9 cellular contexts compared by ENCODE assay signal in the genomic region with DNA sequence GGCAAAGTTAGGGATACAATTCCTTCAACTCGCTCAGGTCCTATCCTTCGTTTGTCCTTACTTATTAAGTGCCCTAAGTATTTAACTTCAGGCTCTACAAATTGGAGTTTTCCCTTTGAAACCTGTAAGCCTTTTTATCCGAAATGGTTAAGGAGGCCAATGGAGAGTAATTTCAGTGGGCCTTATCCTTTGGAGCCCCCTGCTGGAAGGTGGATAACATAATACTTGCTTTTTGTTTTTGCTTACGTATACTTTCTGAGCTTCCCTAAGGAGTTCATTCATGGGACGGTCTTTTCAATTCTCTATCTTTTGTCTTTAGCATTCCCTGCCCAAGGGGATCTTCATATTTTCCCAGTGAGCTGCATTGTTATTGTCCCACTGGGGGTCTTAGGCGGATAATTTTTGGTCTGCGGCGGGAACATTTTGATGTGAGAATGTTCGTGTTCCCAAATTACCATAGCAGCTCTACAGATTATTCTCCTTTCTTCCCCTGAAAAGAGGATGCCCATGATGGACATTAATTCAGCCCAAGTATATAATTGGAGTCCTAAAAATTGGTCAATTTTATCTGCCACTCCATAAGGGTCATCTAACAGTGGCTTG. TPM values are rescaled to one million over a fixed set of nuclear protein-coding genes. Genes with fewer than 3 reads are reported as not detected.
A peak's percentile ranks its signal among the peaks of the same experiment; 100 is the strongest.
DNase-seq lines count a peak whose midpoint lies in the region; ATAC-seq and TF ChIP-seq lines count a peak whose summit lies in the region.
"Had no signal": no experiment of that assay in that cellular context is flagged by ENCODE, and none has a peak within 500 bp of the region (broad histone marks: within the 10 kb centered on the region; RNA-seq: fewer than 3 reads in every experiment).

No MANE protein-coding gene starts in this region.

- no peaks in the 10 kb centered on the region for H3K4me1 ChIP-seq in CD8-positive, alpha-beta memory T cell (ENCODE audit: insufficient read depth, low read length)
- H3K4me1 ChIP-seq in H9 (ENCODE audit: insufficient read depth, low read length), result no peaks in the 10 kb centered on the region
- no peaks in the 10 kb centered on the region for H3K4me1 ChIP-seq in PC-9 (replicated peaks; ENCODE audit: insufficient read depth)
- no peaks in the 10 kb centered on the region for H3K4me1 ChIP-seq in thyroid gland
- H3K4me1 ChIP-seq: SJSA1 had no signal

- TF ChIP-seq POLR2A in thyroid gland (IDR thresholded peaks at IDR 0.05), result no peak

- no peaks in the 10 kb centered on the region for H3K9me2 ChIP-seq in PC-9 (ENCODE audit: insufficient read depth)

- no peak overlapping the region for H4K5ac ChIP-seq in H9 (ENCODE audit: insufficient read length, low read depth, low read length)

- H3K18ac ChIP-seq in H9 (ENCODE audit: insufficient read length, low read depth, low read length), result no peak overlapping the region

- H3K9me3 ChIP-seq in CD8-positive, alpha-beta memory T cell (ENCODE audit: low read length), result peaks cover 16% of the 10 kb centered on the region
- peaks cover 6% of the 10 kb centered on the region for H3K9me3 ChIP-seq in H9 (ENCODE audit: control insufficient read depth, low read depth, low read length)
- H3K9me3 ChIP-seq in PC-9 (ENCODE audit: insufficient read depth, low read depth), result no peaks in the 10 kb centered on the region; the same call in 1 of the 2 replicates
- no peaks in the 10 kb centered on the region for H3K9me3 ChIP-seq in thyroid gland

- no peak overlapping the region for H4K91ac ChIP-seq in H9 (ENCODE audit: insufficient read length, low read depth, low read length)

- peaks cover 0 to 29% (median 2%) of the 10 kb centered on the region in 3 donors for H3K36me3 Mint-ChIP-seq in CD8-positive, alpha-beta memory T cell
- peaks cover 17 to 42% (median 18%) of the 10 kb centered on the region in 3 experiments for H3K36me3 Mint-ChIP-seq in H9 (ENCODE audit: insufficient read depth in 1 of 3, low read depth in 3 of 3)

- TF ChIP-seq CTCF in H9 (conservative IDR thresholded peaks at IDR 0.05) (peak; percentile 89), PC-9 (conservative IDR thresholded peaks at IDR 0.05) (peak; percentile 70), thyroid gland (IDR thresholded peaks at IDR 0.05) (peak; percentile 40 to 80 (median 73))

- BruUV-seq in PC-9 (replicated peaks; lab: Mats Ljungman, UMichigan), result no TSS peak

- no peak overlapping the region for H2BK20ac ChIP-seq in H9 (ENCODE audit: low read depth, low read length, poor library complexity, severe bottlenecking)

- no peak overlapping the region for H3K14ac ChIP-seq in H9 (ENCODE audit: insufficient read depth, low read length)

- no peak overlapping the region for H3K23ac ChIP-seq in H9 (ENCODE audit: insufficient read length, low read depth, low read length)

- no peak overlapping the region for H3K4ac ChIP-seq in H9 (ENCODE audit: low read depth, low read length)

- ATAC-seq in HG02870 (IDR thresholded peaks at IDR 0.05; ENCODE audit: unreplicated experiment), result no peak
- ATAC-seq in HG03095 (IDR thresholded peaks at IDR 0.05; ENCODE audit: unreplicated experiment), result no peak

- H2BK120ac ChIP-seq in H9 (ENCODE audit: low read depth, low read length, poor library complexity, severe bottlenecking), result no peak overlapping the region

- POLR2A ChIA-PET in CD8-positive, alpha-beta memory T cell (lab: Charles Lee), result interaction anchor here (1.1 kb wide), 1 partner anchor 41 kb away, joined by 5 read pairs; a partner anchor contains a TSS
- POLR2A ChIA-PET in PC-9 (lab: Charles Lee; ENCODE audit: unreplicated experiment), result interaction anchor here (0.5 kb wide), 1 partner anchor 465 kb away, joined by 6 read pairs; no protein-coding TSS in a partner anchor

- H3K9ac ChIP-seq in H9 (ENCODE audit: extremely low read depth, insufficient read length, low read length), result no peak overlapping the region

- H3K79me2 ChIP-seq in H9 (ENCODE audit: insufficient read depth, low read length) (no peaks in the 10 kb centered on the region), PC-9 (ENCODE audit: low read depth) (no peaks in the 10 kb centered on the region)

- peak overlapping the region in 1 of 8 donors; percentile 14 for H3K27ac Mint-ChIP-seq in CD8-positive, alpha-beta memory T cell
- H3K27ac Mint-ChIP-seq in H9, result no peak overlapping the region

- H3K27me3 Mint-ChIP-seq in CD8-positive, alpha-beta memory T cell, result no peaks in the 10 kb centered on the region
- H3K27me3 Mint-ChIP-seq in H9 (ENCODE audit: low read depth), result peaks cover 4% of the 10 kb centered on the region; the same call in 1 of the 2 replicates

- intact Hi-C loops in PC-9 (cut with micrococcal nuclease; ENCODE audit: unreplicated experiment) (no loop called here), thyroid gland (cut with DNase I) (loop anchor here (5.0 to 10.0 kb wide), 2 partner anchors 235 to 423 kb away; no protein-coding TSS in a partner anchor)

- H4K8ac ChIP-seq in H9 (replicated peaks; ENCODE audit: insufficient read length, low read depth, low read length), result no peak overlapping the region

- no peaks in the 10 kb centered on the region for H3K79me1 ChIP-seq in H9 (ENCODE audit: insufficient read depth, low read depth, low read length, poor library complexity, severe bottlenecking)

- H3K36me3 ChIP-seq in CD8-positive, alpha-beta memory T cell (ENCODE audit: insufficient read depth, low read length), result no peaks in the 10 kb centered on the region
- no peaks in the 10 kb centered on the region for H3K36me3 ChIP-seq in PC-9 (ENCODE audit: low read depth)
- no peaks in the 10 kb centered on the region for H3K36me3 ChIP-seq in thyroid gland
- H3K36me3 ChIP-seq: SJSA1 had no signal

- H3K4me1 Mint-ChIP-seq in CD8-positive, alpha-beta memory T cell, result peaks cover 0 to 4% (median 1%) of the 10 kb centered on the region in 3 donors
- peaks cover 2 to 8% of the 10 kb centered on the region in 2 experiments; a peak in 2 of 4 replicates for H3K4me1 Mint-ChIP-seq in H9

- no CpG with 5 or more reads among the region's 9 CpGs for WGBS in H9 (ENCODE audit: extremely low coverage, insufficient read length, low lambda C conversion rate)
- 58 to 64% methylated on average over 9 of the region's 9 CpGs for WGBS in thyroid gland, 2 donors

- H2BK15ac ChIP-seq in H9 (ENCODE audit: low read depth, low read length), result no peak overlapping the region

- no peak overlapping the region for H3K4me3 Mint-ChIP-seq in CD8-positive, alpha-beta memory T cell
- no peak overlapping the region for H3K4me3 Mint-ChIP-seq in H9

- no peak overlapping the region for H3K56ac ChIP-seq in H9 (ENCODE audit: insufficient read length, low read depth, low read length)

- CTCF ChIA-PET in CD8-positive, alpha-beta memory T cell (lab: Charles Lee), result interaction anchor here (0.7 to 2.5 kb wide), 13 partner anchors 14 to 85 kb away, joined by 3 to 10 read pairs (median 3); a partner anchor contains a TSS
- CTCF ChIA-PET in PC-9 (lab: Charles Lee), result interaction anchor here (0.6 kb wide), 2 partner anchors 139 to 229 kb away, joined by 3 to 6 read pairs; no protein-coding TSS in a partner anchor

- no peak overlapping the region for H2AK5ac ChIP-seq in H9 (ENCODE audit: insufficient read length, low read length)

- H3K27ac ChIP-seq in CD8-positive, alpha-beta memory T cell (ENCODE audit: low read depth, low read length), result no peak overlapping the region
- H3K27ac ChIP-seq in H9 (ENCODE audit: insufficient read length, low read depth, low read length) (no peak overlapping the region), PC-9 (no peak overlapping the region), thyroid gland (no peak overlapping the region)
- H3K27ac ChIP-seq: SJSA1 had no signal

- no peak overlapping the region for H3K4me2 ChIP-seq in H9 (ENCODE audit: insufficient read depth, insufficient read length, low read length)
- H3K4me2 ChIP-seq in PC-9, result no peak overlapping the region

- peak overlapping the region; percentile 42 for H2AFZ ChIP-seq in H9 (ENCODE audit: low read length)
- no peak overlapping the region for H2AFZ ChIP-seq in PC-9

- peak in 3 of 5 donors; percentile 4 to 42 (median 34) for DNase-seq in CD8-positive, alpha-beta memory T cell
- peak; percentile 70 for DNase-seq in H9
- DNase-seq in PC-9, result no peak
- DNase-seq in cerebellar cortex (ENCODE audit: low spot score), result peak; percentile 67
- DNase-seq in left kidney (ENCODE audit: low read depth, low spot score), result peak; percentile 82
- DNase-seq in thyroid gland, result peak; percentile 19 to 47

- H3T11ph ChIP-seq in H9 (ENCODE audit: low read length), result no peak overlapping the region

- H3F3A ChIP-seq in PC-9 (ENCODE audit: insufficient read depth, low read depth), result no peaks in the 10 kb centered on the region

- H3K27me3 ChIP-seq in CD8-positive, alpha-beta memory T cell (ENCODE audit: insufficient read depth, low read length, poor library complexity, severe bottlenecking), result no peaks in the 10 kb centered on the region
- H3K27me3 ChIP-seq in H9 (ENCODE audit: insufficient read depth, low read length) (no peaks in the 10 kb centered on the region), PC-9 (ENCODE audit: insufficient read depth, low read depth) (no peaks in the 10 kb centered on the region), thyroid gland (no peaks in the 10 kb centered on the region)
- H3K27me3 ChIP-seq: SJSA1 had no signal

- H3K4me3 ChIP-seq in CD8-positive, alpha-beta memory T cell (ENCODE audit: low read length), result no peak overlapping the region
- H3K4me3 ChIP-seq in PC-9, result no peak overlapping the region
- no peak overlapping the region for H3K4me3 ChIP-seq in thyroid gland (replicated peaks in 1 of 3)
- H3K4me3 ChIP-seq: SJSA1 had no signal

- no peaks in the 10 kb centered on the region for H3K23me2 ChIP-seq in H9 (ENCODE audit: insufficient read length, low read depth, low read length, poor library complexity, severe bottlenecking)

- H2BK12ac ChIP-seq in H9 (ENCODE audit: insufficient read length, low read depth, low read length), result no peak overlapping the region

- H3K9me3 Mint-ChIP-seq in CD8-positive, alpha-beta memory T cell, result peaks cover 9 to 45% (median 34%) of the 10 kb centered on the region in 5 donors
- peaks cover 37 to 43% of the 10 kb centered on the region in 2 experiments for H3K9me3 Mint-ChIP-seq in H9

- H4K20me1 ChIP-seq in H9 (ENCODE audit: control insufficient read depth, insufficient read depth, insufficient read length), result no peaks in the 10 kb centered on the region
- H4K20me1 ChIP-seq in PC-9 (ENCODE audit: insufficient read depth), result no peaks in the 10 kb centered on the region

- no peak overlapping the region for H2BK5ac ChIP-seq in H9 (ENCODE audit: insufficient read length, low read length)

RNA-seq across cellular contexts. Expression of a gene that starts 34.4 kb away (rescaled TPM):
- 10 to 100 TPM; 29.2 to 34.8 TPM for total RNA-seq in CD8-positive, alpha-beta memory T cell
- polyA plus RNA-seq in CD8-positive, alpha-beta memory T cell, result 20.2 TPM
- total RNA-seq in H9 (2021) (40.4 and 43.0 TPM in 2 replicates), PC-9 (2021) (20.9 and 21.7 TPM in 2 replicates), thyroid gland (10 to 100 TPM; 45.9 to 96.8 (median 61.8) TPM)

RNA-seq across cellular contexts. Expression of a gene that starts 41.3 kb away (rescaled TPM):
- 10 to 100 TPM; 41.3 to 42.8 TPM for total RNA-seq in CD8-positive, alpha-beta memory T cell
- 66.6 TPM for polyA plus RNA-seq in CD8-positive, alpha-beta memory T cell
- total RNA-seq in H9 (2021), result 8.3 and 9.4 TPM in 2 replicates
- total RNA-seq in PC-9 (2021), result 0.15 and 0.85 TPM in 2 replicates
- 1 to 10 TPM; 1.3 to 6.7 (median 1.9) TPM for total RNA-seq in thyroid gland
- total RNA-seq: SJSA1 had no signal

Comparison
In these comparisons a context has a peak if more than half of its experiments do, and no peak if none do; other contexts are left out.
1. DNase-seq: peak in CD8-positive, alpha-beta memory T cell (3 of 5), H9 (single experiment), cerebellar cortex (single experiment), left kidney (single experiment) and thyroid gland (2 of 2); none in PC-9 (0 of 2).
2. Peak in every context shown above with its lines, with median percentiles within 50 percentile points of each other: CTCF ChIP-seq.